In genomic region chr1:4053160-4053748, GRCh38 we compare ENCODE assay signal across 20 cellular contexts.
DNase-seq lines count a peak whose midpoint lies in the region; ATAC-seq and TF ChIP-seq lines count a peak whose summit lies in the region.
"Had no signal": no experiment of that assay in that cellular context is flagged by ENCODE, and none has a peak within 500 bp of the region (broad histone marks: within the 10 kb centered on the region; RNA-seq: fewer than 3 reads in every experiment).

No MANE protein-coding gene starts in this region.

- no peaks in the 10 kb centered on the region for H4K20me1 ChIP-seq in Karpas-422 (ENCODE audit: insufficient read depth, low read depth, low read length)

- TF ChIP-seq CTCF in right atrium auricular region (IDR thresholded peaks at IDR 0.05) (no peak), coronary artery (IDR thresholded peaks at IDR 0.05) (no peak), type B pancreatic cell (conservative IDR thresholded peaks at IDR 0.05) (no peak)

- H3K27me3 Mint-ChIP-seq in type B pancreatic cell = peaks cover 13% of the 10 kb centered on the region

- H3K36me3 ChIP-seq in right atrium auricular region (no peaks in the 10 kb centered on the region), Karpas-422 (ENCODE audit: insufficient read depth, low read length) (no peaks in the 10 kb centered on the region)

- H3K9me2 ChIP-seq in Karpas-422 (replicated peaks; ENCODE audit: insufficient read depth, low read length) = no peaks in the 10 kb centered on the region

- no peaks in the 10 kb centered on the region for H3K4me1 Mint-ChIP-seq in type B pancreatic cell (ENCODE audit: unreplicated experiment)
- H3K4me1 Mint-ChIP-seq: CD4-positive, alpha-beta memory T cell had no signal

- H3K9me3 Mint-ChIP-seq in type B pancreatic cell = no peaks in the 10 kb centered on the region
- H3K9me3 Mint-ChIP-seq: CD4-positive, alpha-beta memory T cell; H9 had no signal

- 81% methylated on average over 8 of the region's 8 CpGs for WGBS in right cardiac atrium

- H3K4me2 ChIP-seq in Karpas-422 (ENCODE audit: low read depth, low read length, poor library complexity, severe bottlenecking) = no peak overlapping the region
- H3K4me2 ChIP-seq: A549 had no signal

- peak; percentile 44 for DNase-seq in right atrium auricular region (ENCODE audit: low spot score)
- DNase-seq in right cardiac atrium = no peak
- no peak for DNase-seq in Karpas-422
- peak; percentile 53 for DNase-seq in coronary artery (ENCODE audit: low spot score)
- peak; percentile 55 for DNase-seq in type B pancreatic cell (ENCODE audit: extremely low spot score, unreplicated experiment)
- no peak for DNase-seq in NCI-H1694 (lab: John Stamatoyannopoulos, UW)
- no peak for DNase-seq in iPS-NIHi11 (ENCODE audit: low spot score)
- no peak for DNase-seq in epidermal melanocyte (ENCODE audit: insufficient read length, low spot score)
- DNase-seq: 8988T; ACHN; AML-193; C1 segment of cervical spinal cord; CD4-positive, alpha-beta memory T cell; COR-L47; DMS153; DND-41; GM23248; H9; HFFc6 had no signal

- intact Hi-C loops in right cardiac atrium (cut with DNase I) = no loop called here

- no peak overlapping the region for H3K27ac Mint-ChIP-seq in type B pancreatic cell
- H3K27ac Mint-ChIP-seq: CD4-positive, alpha-beta memory T cell; HFFc6 had no signal

- H3K9me3 ChIP-seq in right atrium auricular region (no peaks in the 10 kb centered on the region), right cardiac atrium (ENCODE audit: control insufficient read depth, low read length) (no peaks in the 10 kb centered on the region), Karpas-422 (ENCODE audit: low read length) (no peaks in the 10 kb centered on the region)
- H3K9me3 ChIP-seq: A549 had no signal

- H3K4me3 ChIP-seq in right atrium auricular region = no peak overlapping the region
- H3K4me3 ChIP-seq in right cardiac atrium (ENCODE audit: low read length) = no peak overlapping the region
- H3K4me3 ChIP-seq in Karpas-422 (ENCODE audit: low read length) = no peak overlapping the region
- no peak overlapping the region for H3K4me3 ChIP-seq in coronary artery
- H3K4me3 ChIP-seq: A549, GM23248 had no signal

- peak overlapping the region; percentile 61; the same call in 1 of the 2 replicates for H2AFZ ChIP-seq in Karpas-422 (ENCODE audit: low read length)
- H2AFZ ChIP-seq: GM23248 had no signal

- no peak overlapping the region for H3K27ac ChIP-seq in right atrium auricular region
- H3K27ac ChIP-seq in right cardiac atrium (ENCODE audit: low read length) = no peak overlapping the region
- H3K27ac ChIP-seq in Karpas-422 (ENCODE audit: low read length) = no peak overlapping the region
- no peak overlapping the region for H3K27ac ChIP-seq in coronary artery
- H3K27ac ChIP-seq: A549, GM23248 had no signal

- no peak for ATAC-seq in right cardiac atrium
- ATAC-seq: A549 had no signal

- H3K4me3 Mint-ChIP-seq in type B pancreatic cell = no peak overlapping the region
- H3K4me3 Mint-ChIP-seq: CD4-positive, alpha-beta memory T cell; H9; HFFc6 had no signal

- H3K27me3 ChIP-seq in right atrium auricular region = no peaks in the 10 kb centered on the region
- H3K27me3 ChIP-seq in right cardiac atrium (ENCODE audit: control insufficient read depth, insufficient read depth) = no peaks in the 10 kb centered on the region
- no peaks in the 10 kb centered on the region for H3K27me3 ChIP-seq in Karpas-422 (ENCODE audit: low read length)

- no peaks in the 10 kb centered on the region for H3K79me2 ChIP-seq in Karpas-422 (ENCODE audit: low read length)

- H3K4me1 ChIP-seq in right atrium auricular region (no peaks in the 10 kb centered on the region), right cardiac atrium (ENCODE audit: control insufficient read depth, insufficient read depth, low read length) (no peaks in the 10 kb centered on the region), Karpas-422 (ENCODE audit: low read length) (peaks cover 40% of the 10 kb centered on the region)
- H3K4me1 ChIP-seq: A549 had no signal

- H3K9ac ChIP-seq in Karpas-422 (ENCODE audit: low read length) = peak overlapping the region; percentile 39; the same call in 1 of the 2 replicates
- H3K9ac ChIP-seq: GM23248 had no signal

- no peaks in the 10 kb centered on the region for H3K36me3 Mint-ChIP-seq in type B pancreatic cell
- H3K36me3 Mint-ChIP-seq: CD4-positive, alpha-beta memory T cell had no signal

Comparison
In these comparisons a context has a peak if more than half of its experiments do, and no peak if none do; other contexts are left out.
1. DNase-seq: peak in right atrium auricular region (single experiment), coronary artery (single experiment) and type B pancreatic cell (single experiment); none in right cardiac atrium (0 of 3), Karpas-422 (single experiment), NCI-H1694 (single experiment), iPS-NIHi11 (single experiment) and epidermal melanocyte (single experiment).